18 cellular contexts compared by ENCODE assay signal in the genomic region with DNA sequence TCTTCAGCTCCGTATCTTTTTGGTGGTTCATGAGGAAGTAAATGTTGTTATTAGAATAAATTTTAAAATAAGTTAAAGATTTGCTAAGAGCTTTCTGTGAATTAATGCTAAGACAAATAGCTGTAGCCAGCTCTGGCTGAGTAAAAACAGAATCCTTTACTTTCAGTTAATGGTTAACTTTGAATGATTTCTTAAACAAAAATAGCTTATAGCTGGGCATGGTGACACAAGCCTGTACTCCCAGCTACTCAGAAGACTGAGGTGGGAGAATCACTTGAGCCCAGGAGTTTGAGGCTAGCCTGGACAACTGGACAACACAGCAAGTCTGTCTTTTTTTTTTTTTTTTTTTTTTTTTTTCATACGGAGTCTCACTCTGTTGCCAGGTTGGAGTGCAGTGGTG. TPM values are rescaled to one million over a fixed set of nuclear protein-coding genes. Genes with fewer than 3 reads are reported as not detected.
DNase-seq lines count a peak whose midpoint lies in the region; ATAC-seq and TF ChIP-seq lines count a peak whose summit lies in the region.
"Had no signal": no experiment of that assay in that cellular context is flagged by ENCODE, and none has a peak within 500 bp of the region (broad histone marks: within the 10 kb centered on the region; RNA-seq: fewer than 3 reads in every experiment).

No MANE protein-coding gene starts in this region.

- in situ Hi-C loops in gastrocnemius medialis (cut with MboI; ENCODE audit: low sequenced_read_pairs in 4 of 4): no loop called here

- no peak overlapping the region for H3K4me3 ChIP-seq in epithelial cell of proximal tubule (ENCODE audit: low read depth, low read length)
- H3K4me3 ChIP-seq in gastrocnemius medialis: no peak overlapping the region
- H3K4me3 ChIP-seq: adrenal gland, BLaER1, right atrium auricular region had no signal

- H3K4me1 ChIP-seq in gastrocnemius medialis: no peaks in the 10 kb centered on the region
- H3K4me1 ChIP-seq: BLaER1, right atrium auricular region had no signal

- intact Hi-C loops in gastrocnemius medialis (cut with DNase I; ENCODE audit: low total_unique reads): no loop called here

- H3K9me3 ChIP-seq in gastrocnemius medialis: no peaks in the 10 kb centered on the region
- H3K9me3 ChIP-seq: adrenal gland, BLaER1, right atrium auricular region had no signal

- no peaks in the 10 kb centered on the region for H3K27me3 ChIP-seq in gastrocnemius medialis
- H3K27me3 ChIP-seq: adrenal gland, BLaER1, right atrium auricular region had no signal

- no peak overlapping the region for H3K27ac ChIP-seq in gastrocnemius medialis
- H3K27ac ChIP-seq: adrenal gland, BLaER1, right atrium auricular region had no signal

- TF ChIP-seq CTCF in epithelial cell of proximal tubule (conservative IDR thresholded peaks at IDR 0.05; ENCODE audit: low read depth, low read length) (no peak), gastrocnemius medialis (IDR thresholded peaks at IDR 0.05 in 4 of 5, conservative IDR thresholded peaks at IDR 0.05 in 1 of 5) (no peak), omental fat pad (IDR thresholded peaks at IDR 0.05) (no peak)

- TF ChIP-seq POLR2A in gastrocnemius medialis (IDR thresholded peaks at IDR 0.05): no peak

- DNase-seq in epithelial cell of proximal tubule (ENCODE audit: low read depth) (peak; percentile 61), renal cortical epithelial cell (ENCODE audit: low read depth) (peak; percentile 94), gastrocnemius medialis (no peak), omental fat pad (ENCODE audit: low spot score) (no peak), Kasumi-1 (lab: John Stamatoyannopoulos, UW) (no peak)
- DNase-seq in stimulated activated CD8-positive, alpha-beta memory T cell treated with anti-CD3 and anti-CD28 coated beads, Interleukin-4, amount 100 ng/mL, for 48 hours: no peak
- DNase-seq: activated CD4-positive, alpha-beta memory T cell treated with anti-CD3 and anti-CD28 coated beads, Interleukin-2, amount 10 ng/mL, durations not matched to agents 7 days and 5 days; adrenal gland; cerebellar nuclear complex; DND-41; KBM-7; NCI-H1092 treated with DMSO at 0.1 percent for 48 hours; NCI-H774 had no signal

- peaks cover 0 to 14% of the 10 kb centered on the region in 2 donors for H3K36me3 ChIP-seq in gastrocnemius medialis

- ATAC-seq in GM19025 (IDR thresholded peaks at IDR 0.05; ENCODE audit: low read depth, unreplicated experiment) (peak; percentile 91), HG02798 (IDR thresholded peaks at IDR 0.05; ENCODE audit: poor library complexity, unreplicated experiment) (peak; percentile 50), gastrocnemius medialis (no peak), omental fat pad (ENCODE audit: low FRiP score) (no peak)
- ATAC-seq: activated T-helper 17 cell treated with anti-CD3 and anti-CD28 coated beads, Interleukin-2, amount 50 U/mL, for 72 hours had no signal

RNA-seq across cellular contexts. Expression of a gene that starts 25.0 kb away (rescaled TPM):
- 20.9 and 25.0 TPM in 2 replicates for total RNA-seq in epithelial cell of proximal tubule
- 37.3 and 61.1 TPM in 2 replicates for total RNA-seq in renal cortical epithelial cell
- total RNA-seq in gastrocnemius medialis: 10 to 100 TPM; 15.5 to 26.9 (median 22.7) TPM
- total RNA-seq in omental fat pad: 10 to 100 TPM; 16.2 to 28.7 (median 22.1) TPM

Comparison
In these comparisons a context has a peak if more than half of its experiments do, and no peak if none do; other contexts are left out.
1. ATAC-seq: peak in GM19025 (single experiment) and HG02798 (single experiment); none in gastrocnemius medialis (0 of 2) and omental fat pad (single experiment).
2. DNase-seq: peak in epithelial cell of proximal tubule (single experiment) and renal cortical epithelial cell (single experiment); none in gastrocnemius medialis (0 of 2), stimulated activated CD8-positive, alpha-beta memory T cell treated with anti-CD3 and anti-CD28 coated beads, Interleukin-4, amount 100 ng/mL, for 48 hours (single experiment), omental fat pad (single experiment) and Kasumi-1 (0 of 2).